Comparison of ENCODE assay signal across 1 cellular context in the genomic region with DNA sequence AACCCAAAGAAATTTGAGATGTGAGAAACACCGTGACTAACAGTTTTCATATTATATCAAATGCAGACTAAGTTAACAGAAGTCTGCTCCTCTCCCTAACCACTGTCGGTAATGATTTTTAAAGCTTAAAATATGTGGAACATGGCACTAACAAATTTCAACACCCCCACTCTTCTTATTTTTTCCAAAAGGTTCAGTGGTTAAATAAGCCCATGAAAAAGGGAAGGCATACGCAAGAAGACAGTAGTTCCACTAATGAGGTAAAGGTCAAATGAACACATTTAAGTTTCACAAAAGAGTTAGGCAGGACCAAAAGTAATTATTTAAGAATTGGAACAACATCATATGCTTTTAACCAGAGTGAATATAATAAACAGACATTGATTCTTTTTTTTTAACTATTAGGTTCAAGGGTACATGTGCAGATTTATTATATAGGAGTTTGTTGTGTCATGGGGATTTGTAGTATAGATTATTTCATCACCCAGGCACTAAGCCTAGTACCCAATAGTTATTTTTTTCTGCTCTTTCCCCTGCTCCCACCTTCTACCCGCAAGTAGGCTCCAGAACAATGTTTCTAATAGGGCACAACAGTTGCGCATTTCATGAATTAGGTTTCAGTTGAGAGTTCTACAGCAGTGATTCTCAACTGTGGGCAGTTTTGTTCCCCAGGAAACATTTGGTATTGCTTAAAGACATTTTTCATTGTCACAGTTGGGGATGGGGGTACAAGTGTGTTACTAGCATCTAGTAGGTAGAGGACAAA.
TF ChIP-seq lines count a peak whose summit lies in the region.

No MANE protein-coding gene starts in this region.

TF ChIP-seq in GM23338, 12 proteins besides CTCF, POLR2A, EP300 and RAD21 (continued from another document):
- no peak for TF ChIP-seq ZNF462 (CRISPR knock-in tag; IDR thresholded peaks at IDR 0.05)
- no peak for TF ChIP-seq POLR2AphosphoS5 (IDR thresholded peaks at IDR 0.05; ENCODE audit: low read depth)
- no peak for TF ChIP-seq STAT1 (IDR thresholded peaks at IDR 0.05; ENCODE audit: unreplicated experiment)
- TF ChIP-seq ZNF114 (CRISPR knock-in tag; IDR thresholded peaks at IDR 0.05), result no peak
- TF ChIP-seq, protein P1, sequence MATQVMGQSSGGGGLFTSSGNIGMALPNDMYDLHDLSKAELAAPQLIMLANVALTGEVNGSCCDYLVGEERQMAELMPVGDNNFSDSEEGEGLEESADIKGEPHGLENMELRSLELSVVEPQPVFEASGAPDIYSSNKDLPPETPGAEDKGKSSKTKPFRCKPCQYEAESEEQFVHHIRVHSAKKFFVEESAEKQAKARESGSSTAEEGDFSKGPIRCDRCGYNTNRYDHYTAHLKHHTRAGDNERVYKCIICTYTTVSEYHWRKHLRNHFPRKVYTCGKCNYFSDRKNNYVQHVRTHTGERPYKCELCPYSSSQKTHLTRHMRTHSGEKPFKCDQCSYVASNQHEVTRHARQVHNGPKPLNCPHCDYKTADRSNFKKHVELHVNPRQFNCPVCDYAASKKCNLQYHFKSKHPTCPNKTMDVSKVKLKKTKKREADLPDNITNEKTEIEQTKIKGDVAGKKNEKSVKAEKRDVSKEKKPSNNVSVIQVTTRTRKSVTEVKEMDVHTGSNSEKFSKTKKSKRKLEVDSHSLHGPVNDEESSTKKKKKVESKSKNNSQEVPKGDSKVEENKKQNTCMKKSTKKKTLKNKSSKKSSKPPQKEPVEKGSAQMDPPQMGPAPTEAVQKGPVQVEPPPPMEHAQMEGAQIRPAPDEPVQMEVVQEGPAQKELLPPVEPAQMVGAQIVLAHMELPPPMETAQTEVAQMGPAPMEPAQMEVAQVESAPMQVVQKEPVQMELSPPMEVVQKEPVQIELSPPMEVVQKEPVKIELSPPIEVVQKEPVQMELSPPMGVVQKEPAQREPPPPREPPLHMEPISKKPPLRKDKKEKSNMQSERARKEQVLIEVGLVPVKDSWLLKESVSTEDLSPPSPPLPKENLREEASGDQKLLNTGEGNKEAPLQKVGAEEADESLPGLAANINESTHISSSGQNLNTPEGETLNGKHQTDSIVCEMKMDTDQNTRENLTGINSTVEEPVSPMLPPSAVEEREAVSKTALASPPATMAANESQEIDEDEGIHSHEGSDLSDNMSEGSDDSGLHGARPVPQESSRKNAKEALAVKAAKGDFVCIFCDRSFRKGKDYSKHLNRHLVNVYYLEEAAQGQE (IDR thresholded peaks at IDR 0.05; ENCODE audit: unreplicated experiment), result no peak
TF ChIP-seq in GM23338: peak in this region for 0.
